ENCODE assay signal across 23 cellular contexts in genomic region chr1:3799976-3800685, GRCh38. TPM values are rescaled to one million over a fixed set of nuclear protein-coding genes. Genes with fewer than 3 reads are reported as not detected.
DNase-seq lines count a peak whose midpoint lies in the region; ATAC-seq and FAIRE-seq lines count a peak whose summit lies in the region.
"Had no signal": no experiment of that assay in that cellular context is flagged by ENCODE, and none has a peak within 500 bp of the region (broad histone marks: within the 10 kb centered on the region; RNA-seq: fewer than 3 reads in every experiment).

No MANE protein-coding gene starts in this region.

- H3K4me1 Mint-ChIP-seq in activated naive CD4-positive, alpha-beta T cell treated with anti-CD3 and anti-CD28 coated beads, Interleukin-2, amount 10 ng/mL, durations not matched to agents 7 days and 5 days = peaks cover 20% of the 10 kb centered on the region
- peaks cover 28 to 37% of the 10 kb centered on the region in 2 donors for H3K4me1 Mint-ChIP-seq in stimulated activated naive B cell treated with anti-CD40 and anti-IgM and Interleukin-4, amounts not matched to agents 10 μg/mL and 1 μg/mL and 100 μg/mL, for 72 hours

- H3K36me3 Mint-ChIP-seq in activated naive CD4-positive, alpha-beta T cell treated with anti-CD3 and anti-CD28 coated beads, Interleukin-2, amount 10 ng/mL, durations not matched to agents 7 days and 5 days = peaks cover 5% of the 10 kb centered on the region
- peaks cover 14% of the 10 kb centered on the region in 2 donors for H3K36me3 Mint-ChIP-seq in activated naive CD4-positive, alpha-beta T cell treated with anti-CD3 and anti-CD28 coated beads, Interleukin-2, amount 50 U/mL, for 72 hours
- peaks cover 0 to 20% of the 10 kb centered on the region in 2 donors for H3K36me3 Mint-ChIP-seq in stimulated activated naive B cell treated with anti-CD40 and anti-IgM and Interleukin-4, amounts not matched to agents 10 μg/mL and 1 μg/mL and 100 μg/mL, for 72 hours

- DNase-seq in activated naive CD4-positive, alpha-beta T cell treated with anti-CD3 and anti-CD28 coated beads, Interleukin-2, amount 10 ng/mL, durations not matched to agents 7 days and 5 days = no peak
- no peak for DNase-seq in activated naive CD4-positive, alpha-beta T cell treated with anti-CD3 and anti-CD28 coated beads, Interleukin-2, amount 50 U/mL, for 72 hours (ENCODE audit: low spot score in 2 of 2)
- DNase-seq in SHP77 treated with DMSO at 0.1 percent for 48 hours (lab: John Stamatoyannopoulos, UW) (peak; percentile 72), kidney glomerular epithelial cell (lab: John Stamatoyannopoulos, UW) (peak; percentile 9), urothelium cell line (ENCODE audit: low spot score) (no peak)
- no peak for DNase-seq in stimulated activated naive B cell treated with anti-CD40 and anti-IgM and Interleukin-4, amounts not matched to agents 10 μg/mL and 1 μg/mL and 100 μg/mL, for 72 hours
- DNase-seq: ACHN; activated CD4-positive, alpha-beta T cell treated with anti-CD3 and anti-CD28 coated beads, Interleukin-2, amount 50 U/mL, for 4 hours; activated naive CD8-positive, alpha-beta T cell treated with anti-CD3 and anti-CD28 coated beads for 36 hours; activated T-cell treated with anti-CD3 and anti-CD28 coated beads, Interleukin-2, amount 50 U/mL, for 24 hours; brain microvascular endothelial cell; CD4-positive, CD25-positive, alpha-beta regulatory T cell; NCI-H1417 treated with DMSO at 0.1 percent for 48 hours; NCI-H510A; PC-9; stimulated activated CD4-positive, alpha-beta T cell treated with anti-CD3 and anti-CD28 coated beads, Interleukin-12 subunit alpha, Interleukin-12 subunit beta, amount 100 ng/mL, for 4 hours; stimulated activated naive CD8-positive, alpha-beta T cell treated with anti-CD3 and anti-CD28 coated beads, Interleukin-15, Interleukin-2, amounts not matched to agents 100 U/mL and 50 U/mL, for 24 hours had no signal

- H3K4me3 Mint-ChIP-seq in activated naive CD4-positive, alpha-beta T cell treated with anti-CD3 and anti-CD28 coated beads, Interleukin-2, amount 10 ng/mL, durations not matched to agents 7 days and 5 days = no peak overlapping the region
- H3K4me3 Mint-ChIP-seq in stimulated activated naive B cell treated with anti-CD40 and anti-IgM and Interleukin-4, amounts not matched to agents 10 μg/mL and 1 μg/mL and 100 μg/mL, for 72 hours = peak overlapping the region in 1 of 2 donors; percentile 64
- H3K4me3 Mint-ChIP-seq: activated naive CD8-positive, alpha-beta T cell treated with anti-CD3 and anti-CD28 coated beads for 36 hours; activated T-cell treated with anti-CD3 and anti-CD28 coated beads, Interleukin-2, amount 50 U/mL, for 24 hours had no signal

- peak overlapping the region; percentile 49 for H3K27ac Mint-ChIP-seq in activated naive CD4-positive, alpha-beta T cell treated with anti-CD3 and anti-CD28 coated beads, Interleukin-2, amount 10 ng/mL, durations not matched to agents 7 days and 5 days
- H3K27ac Mint-ChIP-seq in activated naive CD4-positive, alpha-beta T cell treated with anti-CD3 and anti-CD28 coated beads, Interleukin-2, amount 50 U/mL, for 72 hours = peak overlapping the region in 1 of 2 donors; percentile 60
- H3K27ac Mint-ChIP-seq in stimulated activated naive B cell treated with anti-CD40 and anti-IgM and Interleukin-4, amounts not matched to agents 10 μg/mL and 1 μg/mL and 100 μg/mL, for 72 hours = peak overlapping the region; percentile 93
- H3K27ac Mint-ChIP-seq: activated naive CD8-positive, alpha-beta T cell treated with anti-CD3 and anti-CD28 coated beads for 36 hours; naive thymus-derived CD8-positive, alpha-beta T cell had no signal

- no peak for ATAC-seq in activated naive CD4-positive, alpha-beta T cell treated with anti-CD3 and anti-CD28 coated beads, Interleukin-2, amount 50 U/mL, for 72 hours
- no peak for ATAC-seq in stimulated activated naive B cell treated with anti-CD40 and anti-IgM and Interleukin-4, amounts not matched to agents 10 μg/mL and 1 μg/mL and 100 μg/mL, for 72 hours (replicated peaks)
- ATAC-seq in HG02759 (IDR thresholded peaks at IDR 0.05; ENCODE audit: unreplicated experiment) = no peak
- no peak for ATAC-seq in GM19351 (IDR thresholded peaks at IDR 0.05; ENCODE audit: unreplicated experiment)
- ATAC-seq: naive thymus-derived CD8-positive, alpha-beta T cell; stimulated activated naive CD8-positive, alpha-beta T cell treated with anti-CD3 and anti-CD28 coated beads, Interleukin-15, Interleukin-2, amounts not matched to agents 100 U/mL and 50 U/mL, for 24 hours had no signal

- FAIRE-seq in urothelium cell line (lab: Jason Lieb, UNC) = no peak

- H3K27me3 Mint-ChIP-seq in activated naive CD4-positive, alpha-beta T cell treated with anti-CD3 and anti-CD28 coated beads, Interleukin-2, amount 10 ng/mL, durations not matched to agents 7 days and 5 days = peaks cover 26% of the 10 kb centered on the region
- peaks cover 24 to 37% of the 10 kb centered on the region in 2 donors for H3K27me3 Mint-ChIP-seq in stimulated activated naive B cell treated with anti-CD40 and anti-IgM and Interleukin-4, amounts not matched to agents 10 μg/mL and 1 μg/mL and 100 μg/mL, for 72 hours

- CTCF ChIA-PET in activated naive CD4-positive, alpha-beta T cell treated with anti-CD3 and anti-CD28 coated beads, Interleukin-2, amount 10 ng/mL, durations not matched to agents 7 days and 5 days (lab: Charles Lee) = interaction anchor here (1.0 to 1.7 kb wide), 3 partner anchors 21 to 27 kb away, joined by 3 to 8 read pairs (median 4); no protein-coding TSS in a partner anchor

- no peaks in the 10 kb centered on the region for H3K9me3 Mint-ChIP-seq in activated naive CD4-positive, alpha-beta T cell treated with anti-CD3 and anti-CD28 coated beads, Interleukin-2, amount 10 ng/mL, durations not matched to agents 7 days and 5 days
- H3K9me3 Mint-ChIP-seq in activated naive CD4-positive, alpha-beta T cell treated with anti-CD3 and anti-CD28 coated beads, Interleukin-2, amount 50 U/mL, for 72 hours = no peaks in the 10 kb centered on the region
- H3K9me3 Mint-ChIP-seq in stimulated activated naive B cell treated with anti-CD40 and anti-IgM and Interleukin-4, amounts not matched to agents 10 μg/mL and 1 μg/mL and 100 μg/mL, for 72 hours = peaks cover 2 to 8% of the 10 kb centered on the region in 2 donors
- H3K9me3 Mint-ChIP-seq: activated naive CD8-positive, alpha-beta T cell treated with anti-CD3 and anti-CD28 coated beads for 36 hours; activated T-cell treated with anti-CD3 and anti-CD28 coated beads, Interleukin-2, amount 50 U/mL, for 24 hours had no signal

RNA-seq across cellular contexts. Expression of gene LRRC47, which starts 3.8 kb away (rescaled TPM):
- total RNA-seq in activated naive CD4-positive, alpha-beta T cell treated with anti-CD3 and anti-CD28 coated beads, Interleukin-2, amount 50 U/mL, for 72 hours = 10 to 100 TPM; 26.8 to 33.9 TPM

RNA-seq across cellular contexts. Expression of gene SMIM1, which starts 27.6 kb away (rescaled TPM):
- total RNA-seq in activated naive CD4-positive, alpha-beta T cell treated with anti-CD3 and anti-CD28 coated beads, Interleukin-2, amount 50 U/mL, for 72 hours = 1 to 10 TPM; 1.0 to 2.7 TPM
- total RNA-seq: HT-29 had no signal

RNA-seq across cellular contexts. Expression of gene CCDC27, which starts 47.9 kb away (rescaled TPM):
- not detected for total RNA-seq in activated naive CD4-positive, alpha-beta T cell treated with anti-CD3 and anti-CD28 coated beads, Interleukin-2, amount 50 U/mL, for 72 hours
- total RNA-seq: activated naive CD8-positive, alpha-beta T cell treated with anti-CD3 and anti-CD28 coated beads for 36 hours; CD4-positive, CD25-positive, alpha-beta regulatory T cell; HT-29; lung; naive thymus-derived CD8-positive, alpha-beta T cell; PC-9; ureter had no signal

RNA-seq across cellular contexts. Expression of gene CEP104, which starts 56.9 kb away (rescaled TPM):
- total RNA-seq in activated naive CD4-positive, alpha-beta T cell treated with anti-CD3 and anti-CD28 coated beads, Interleukin-2, amount 50 U/mL, for 72 hours = 10 to 100 TPM; 26.9 to 28.3 TPM

RNA-seq across cellular contexts. Expression of gene DFFB, which starts 57.1 kb away (rescaled TPM):
- total RNA-seq in activated naive CD4-positive, alpha-beta T cell treated with anti-CD3 and anti-CD28 coated beads, Interleukin-2, amount 50 U/mL, for 72 hours = 10 to 100 TPM; 12.0 TPM

Comparison
In these comparisons a context has a peak if more than half of its experiments do, and no peak if none do; other contexts are left out.
1. DNase-seq: peak in SHP77 treated with DMSO at 0.1 percent for 48 hours (single experiment) and kidney glomerular epithelial cell (single experiment); none in activated naive CD4-positive, alpha-beta T cell treated with anti-CD3 and anti-CD28 coated beads, Interleukin-2, amount 10 ng/mL, durations not matched to agents 7 days and 5 days (single experiment), activated naive CD4-positive, alpha-beta T cell treated with anti-CD3 and anti-CD28 coated beads, Interleukin-2, amount 50 U/mL, for 72 hours (0 of 2), stimulated activated naive B cell treated with anti-CD40 and anti-IgM and Interleukin-4, amounts not matched to agents 10 μg/mL and 1 μg/mL and 100 μg/mL, for 72 hours (single experiment) and urothelium cell line (single experiment).